ENCODE assay signal across 8 cellular contexts in genomic region chr12:2682301-2683282, GRCh38.
DNase-seq lines count a peak whose midpoint lies in the region; ATAC-seq and TF ChIP-seq lines count a peak whose summit lies in the region.

No MANE protein-coding gene starts in this region.

- peak overlapping the region; percentile 54 to 98 (median 94) for H3K27ac Mint-ChIP-seq in CD4-positive, alpha-beta memory T cell
- H3K27ac Mint-ChIP-seq in immature natural killer cell, result peak overlapping the region; percentile 36 to 100 (median 82)

- no peaks in the 10 kb centered on the region for H3K79me2 ChIP-seq in PC-3 (ENCODE audit: low read length)

- H3K36me3 ChIP-seq in CD4-positive, alpha-beta memory T cell (ENCODE audit: insufficient read depth, low read length), result no peaks in the 10 kb centered on the region
- no peaks in the 10 kb centered on the region for H3K36me3 ChIP-seq in PC-3 (ENCODE audit: low read depth, low read length)

- intact Hi-C loops in CD4-positive, alpha-beta memory T cell (cut with micrococcal nuclease), result loop anchor here (1.0 kb wide), 2 partner anchors 102 to 131 kb away; no protein-coding TSS in a partner anchor
- intact Hi-C loops in PC-3 (cut with micrococcal nuclease), result no loop called here

- peaks cover 0 to 5% (median 0%) of the 10 kb centered on the region in 8 donors for H3K9me3 Mint-ChIP-seq in CD4-positive, alpha-beta memory T cell
- peaks cover 0 to 5% (median 0%) of the 10 kb centered on the region in 6 donors for H3K9me3 Mint-ChIP-seq in immature natural killer cell

- no peaks in the 10 kb centered on the region for H3K9me2 ChIP-seq in PC-3 (replicated peaks; ENCODE audit: low read length)

- H4K20me1 ChIP-seq in PC-3 (ENCODE audit: low read length), result no peaks in the 10 kb centered on the region

- POLR2A ChIA-PET in CD4-positive, alpha-beta memory T cell (lab: Charles Lee; ENCODE audit: partially characterized antibody), result interaction anchor here (1.1 to 2.2 kb wide), 6 partner anchors 9 to 113 kb away, joined by 3 to 11 read pairs (median 4); no protein-coding TSS in a partner anchor
- POLR2A ChIA-PET in PC-3 (lab: Charles Lee; ENCODE audit: unreplicated experiment), result no interaction called here

- no peaks in the 10 kb centered on the region for H3F3A ChIP-seq in PC-3 (ENCODE audit: low read length, unreplicated experiment)

- H2AFZ ChIP-seq in PC-3 (ENCODE audit: low read length), result no peak overlapping the region

- no peak overlapping the region for H3K4me3 ChIP-seq in CD4-positive, alpha-beta memory T cell (ENCODE audit: low read length in 2 of 2)
- no peak overlapping the region for H3K4me3 ChIP-seq in PC-3 (ENCODE audit: low read length)

- peak; percentile 54 to 65 (median 62) for DNase-seq in CD4-positive, alpha-beta memory T cell
- DNase-seq in HCEC 1CT (peak; percentile 31), PC-3 (peak; percentile 38), amniotic epithelial cell (ENCODE audit: low read depth) (peak; percentile 59), immature natural killer cell (peak; percentile 38 to 63 (median 54))

- CTCF ChIA-PET in CD4-positive, alpha-beta memory T cell (lab: Charles Lee; ENCODE audit: partially characterized antibody), result interaction anchor here (0.8 to 8.5 kb wide), 13 partner anchors 9 to 266 kb away, joined by 3 to 121 read pairs (median 4); partner anchors contain the start of gene ITFG2
- CTCF ChIA-PET in PC-3 (lab: Charles Lee), result no interaction called here

- H3K4me1 Mint-ChIP-seq in CD4-positive, alpha-beta memory T cell, result peaks cover 6 to 13% (median 9%) of the 10 kb centered on the region in 4 donors
- H3K4me1 Mint-ChIP-seq in immature natural killer cell, result peaks cover 2 to 12% of the 10 kb centered on the region in 2 donors

- H3K9me3 ChIP-seq in CD4-positive, alpha-beta memory T cell (ENCODE audit: control insufficient read depth in 1 of 2, low read length in 2 of 2), result no peaks in the 10 kb centered on the region
- no peaks in the 10 kb centered on the region for H3K9me3 ChIP-seq in PC-3 (ENCODE audit: low read length)

- H3K4me2 ChIP-seq in PC-3 (ENCODE audit: low read length), result no peak overlapping the region

- TF ChIP-seq CTCF in PC-3 (conservative IDR thresholded peaks at IDR 0.05; ENCODE audit: low read depth, low read length), result peak; percentile 55

- ATAC-seq in PC-3 (no peak), GM18519 (IDR thresholded peaks at IDR 0.05; ENCODE audit: low FRiP score, unreplicated experiment) (no peak), HG02763 (IDR thresholded peaks at IDR 0.05; ENCODE audit: unreplicated experiment) (no peak)

- H3K4me3 Mint-ChIP-seq in CD4-positive, alpha-beta memory T cell, result peak overlapping the region in 4 of 8 donors; percentile 57 to 79 (median 75)
- peak overlapping the region in 3 of 5 donors; percentile 15 to 73 (median 36) for H3K4me3 Mint-ChIP-seq in immature natural killer cell

- H3K27me3 ChIP-seq in CD4-positive, alpha-beta memory T cell (ENCODE audit: insufficient read depth, low read length), result no peaks in the 10 kb centered on the region
- H3K27me3 ChIP-seq in PC-3 (ENCODE audit: low read length), result peaks cover 29% of the 10 kb centered on the region

- peaks cover 0 to 6% of the 10 kb centered on the region in 2 donors for H3K36me3 Mint-ChIP-seq in CD4-positive, alpha-beta memory T cell
- H3K36me3 Mint-ChIP-seq in immature natural killer cell, result peaks cover 0 to 4% (median 0%) of the 10 kb centered on the region in 3 donors

- no TSS peak for BruUV-seq in PC-3 (replicated peaks; lab: Mats Ljungman, UMichigan)

- no peaks in the 10 kb centered on the region for H3K4me1 ChIP-seq in CD4-positive, alpha-beta memory T cell (ENCODE audit: insufficient read depth, low read length)
- H3K4me1 ChIP-seq in PC-3 (ENCODE audit: insufficient read depth, low read length), result no peaks in the 10 kb centered on the region

- no peak overlapping the region for H3K9ac ChIP-seq in PC-3 (ENCODE audit: low read length)

- H3K27me3 Mint-ChIP-seq in CD4-positive, alpha-beta memory T cell, result peaks cover 0 to 2% of the 10 kb centered on the region in 2 donors
- H3K27me3 Mint-ChIP-seq in immature natural killer cell (ENCODE audit: low read depth in 3 of 3), result peaks cover 6 to 13% (median 12%) of the 10 kb centered on the region in 3 donors

- H3K27ac ChIP-seq in CD4-positive, alpha-beta memory T cell (ENCODE audit: low read depth, low read length), result no peak overlapping the region
- H3K27ac ChIP-seq in PC-3 (ENCODE audit: low read length), result no peak overlapping the region
- H3K27ac ChIP-seq in temporal lobe (ENCODE audit: low read depth, low read length), result peak overlapping the region; percentile 8
